Comparison of ENCODE assay signal across 8 cellular contexts in the genomic region with DNA sequence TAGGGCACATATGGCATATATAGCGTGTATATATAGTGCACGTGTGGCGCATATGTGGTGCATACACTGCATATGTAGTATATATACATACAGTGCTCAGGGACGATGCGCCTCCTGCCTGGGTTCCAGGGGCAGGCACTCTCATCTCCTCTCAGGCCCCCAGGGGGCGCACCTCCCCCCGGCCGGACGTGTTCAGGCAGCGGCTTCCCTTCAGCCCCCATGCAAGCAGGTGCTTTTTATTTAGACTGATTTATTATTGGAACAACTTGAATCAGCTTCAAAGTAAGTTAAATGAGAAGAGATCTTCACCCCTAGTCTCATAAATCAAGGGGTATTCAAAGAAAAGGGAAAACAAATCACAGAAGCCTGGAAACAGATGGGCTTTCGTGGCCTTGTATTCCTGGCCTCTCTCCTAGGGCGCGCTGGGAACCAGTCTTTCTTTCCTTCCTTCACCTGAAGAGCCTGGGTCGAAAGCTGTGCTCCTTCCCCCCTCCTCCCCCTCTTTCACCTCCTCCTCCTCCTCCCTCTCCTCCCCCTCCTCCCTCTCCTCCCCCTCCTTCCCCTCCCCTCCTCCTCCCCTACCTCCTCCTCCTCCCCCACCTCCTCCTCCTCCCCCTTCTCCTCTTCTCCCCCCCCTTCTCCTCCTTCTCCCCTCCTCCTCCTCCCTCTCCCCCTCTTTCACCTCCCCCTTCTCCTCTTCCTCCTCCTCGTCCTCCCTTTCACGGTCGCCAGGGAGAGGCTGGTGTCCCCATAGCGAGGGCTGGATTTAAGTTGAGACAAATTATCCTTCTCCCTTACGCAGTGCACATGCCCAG.
DNase-seq lines count a peak whose midpoint lies in the region; ATAC-seq and TF ChIP-seq lines count a peak whose summit lies in the region.

No MANE protein-coding gene starts in this region.

- peak; percentile 59 for ATAC-seq in activated B cell treated with CpG ODN at 0.5 μM for 24 hours (ENCODE audit: low read depth)
- no peak for ATAC-seq in HG02885 (IDR thresholded peaks at IDR 0.05; ENCODE audit: poor library complexity, unreplicated experiment)

- intact Hi-C loops in activated B cell treated with CpG ODN at 0.5 μM for 24 hours (cut with micrococcal nuclease), result loop anchor here (1.0 kb wide), 2 partner anchors 27 to 382 kb away; no protein-coding TSS in a partner anchor

- peak; percentile 75 for DNase-seq in NCI-H2107 treated with DMSO at 0.1 percent for 48 hours (lab: John Stamatoyannopoulos, UW; ENCODE audit: unreplicated experiment)
- no peak for DNase-seq in NCI-H2107 (lab: John Stamatoyannopoulos, UW)
- peak; percentile 33 for DNase-seq in NCI-H2196 (lab: John Stamatoyannopoulos, UW; ENCODE audit: unreplicated experiment)
- peak; percentile 68 for DNase-seq in activated B cell treated with CpG ODN at 0.5 μM for 24 hours
- DNase-seq in central memory CD4-positive, alpha-beta T cell, result peak; percentile 51
- peak; percentile 66 for DNase-seq in myocyte (ENCODE audit: low read depth)
- DNase-seq in stimulated activated naive CD4-positive, alpha-beta T cell treated with Interleukin-2 at 50 U/mL for 16 hours (lab: John Stamatoyannopoulos, UW), result peak; percentile 42

- no peaks in the 10 kb centered on the region for H3K9me3 Mint-ChIP-seq in activated B cell treated with CpG ODN at 0.5 μM for 24 hours

- H3K4me3 Mint-ChIP-seq in activated B cell treated with CpG ODN at 0.5 μM for 24 hours, result no peak overlapping the region

- no peak overlapping the region for H3K27ac Mint-ChIP-seq in activated B cell treated with CpG ODN at 0.5 μM for 24 hours

- H3K36me3 Mint-ChIP-seq in activated B cell treated with CpG ODN at 0.5 μM for 24 hours (ENCODE audit: low read depth), result no peaks in the 10 kb centered on the region

- POLR2A ChIA-PET in activated B cell treated with CpG ODN at 0.5 μM for 24 hours (lab: Charles Lee), result no interaction called here

- H3K27me3 Mint-ChIP-seq in activated B cell treated with CpG ODN at 0.5 μM for 24 hours, result peaks cover 22% of the 10 kb centered on the region

- CTCF ChIA-PET in activated B cell treated with CpG ODN at 0.5 μM for 24 hours (lab: Charles Lee), result interaction anchor here (0.7 to 1.0 kb wide), 2 partner anchors 246 to 382 kb away, joined by 3 read pairs; no protein-coding TSS in a partner anchor

- TF ChIP-seq CTCF in activated B cell treated with CpG ODN at 0.5 μM for 24 hours (IDR thresholded peaks at IDR 0.05), result peak; percentile 76

- peaks cover 22% of the 10 kb centered on the region for H3K4me1 Mint-ChIP-seq in activated B cell treated with CpG ODN at 0.5 μM for 24 hours
